Comparison of ENCODE assay signal across 8 cellular contexts in genomic region chr10:110535958-110536891, GRCh38. TPM values are rescaled to one million over a fixed set of nuclear protein-coding genes. Genes with fewer than 3 reads are reported as not detected.
DNase-seq lines count a peak whose midpoint lies in the region; FAIRE-seq and TF ChIP-seq lines count a peak whose summit lies in the region.

No MANE protein-coding gene starts in this region.

- H3K4me1 ChIP-seq in esophagus muscularis mucosa (peaks cover 0 to 5% (median 2%) of the 10 kb centered on the region in 4 donors), small intestine (ENCODE audit: control insufficient read depth in 2 of 2, insufficient read depth in 1 of 2, low read depth in 1 of 2, low read length in 1 of 2) (no peaks in the 10 kb centered on the region)

- TF ChIP-seq POLR2A in esophagus muscularis mucosa (IDR thresholded peaks at IDR 0.05; ENCODE audit: low read depth) = no peak

- H3K27me3 ChIP-seq in esophagus muscularis mucosa = peaks cover 0 to 29% (median 0%) of the 10 kb centered on the region in 4 donors
- H3K27me3 ChIP-seq in small intestine (ENCODE audit: control insufficient read depth in 2 of 2, insufficient read depth in 2 of 2, low read length in 2 of 2) = no peaks in the 10 kb centered on the region
- H3K27me3 ChIP-seq in dorsolateral prefrontal cortex = peaks cover 0 to 6% (median 0%) of the 10 kb centered on the region in 45 donors

- TF ChIP-seq EP300 in esophagus muscularis mucosa (IDR thresholded peaks at IDR 0.05) = no peak

- H3K4me3 ChIP-seq in LNCaP clone FGC (ENCODE audit: low read depth, low read length) (no peak overlapping the region), esophagus muscularis mucosa (no peak overlapping the region), small intestine (ENCODE audit: low read depth in 1 of 2, low read length in 2 of 2) (no peak overlapping the region), dorsolateral prefrontal cortex (no peak overlapping the region)

- DNase-seq in H4 (ENCODE audit: low spot score) (peak; percentile 85), LNCaP clone FGC (ENCODE audit: low read depth) (no peak), esophagus muscularis mucosa (ENCODE audit: extremely low spot score) (peak; percentile 86), small intestine (peak; percentile 26), dorsolateral prefrontal cortex (no peak), GF-D8 (lab: John Stamatoyannopoulos, UW) (no peak)
- DNase-seq in activated CD4-positive, alpha-beta T cell treated with anti-CD3 and anti-CD28 coated beads, Interleukin-2, amount 50 U/mL, for 1 hour = peak; percentile 26

- TF ChIP-seq CTCF in GM12872 (IDR thresholded peaks at IDR 0.05; ENCODE audit: insufficient read depth, low read depth, low read length) = peak; percentile 47
- TF ChIP-seq CTCF in LNCaP clone FGC (IDR thresholded peaks at IDR 0.05; ENCODE audit: control insufficient read depth, extremely low read depth, insufficient read depth) = peak; percentile 26; the same call in 1 of the 2 replicates
- TF ChIP-seq CTCF in esophagus muscularis mucosa (IDR thresholded peaks at IDR 0.05) = peak; percentile 27 to 52 (median 43)
- peak in 2 of 56 donors; percentile 6 to 14 for TF ChIP-seq CTCF in dorsolateral prefrontal cortex (IDR thresholded peaks at IDR 0.05 in 54 of 56, conservative IDR thresholded peaks at IDR 0.05 in 2 of 56; ENCODE audit: low read depth in 1 of 56, partially characterized antibody in 56 of 56)

- 61% methylated on average over 11 of the region's 12 CpGs for WGBS in esophagus muscularis mucosa
- WGBS in small intestine, 3 donors = 50 to 63% (median 54%) methylated on average over 12 of the region's 12 CpGs

- no peaks in the 10 kb centered on the region for H3K9me3 ChIP-seq in esophagus muscularis mucosa
- no peaks in the 10 kb centered on the region for H3K9me3 ChIP-seq in small intestine (ENCODE audit: control insufficient read depth, low read depth)

- H3K27ac ChIP-seq in esophagus muscularis mucosa (replicated peaks in 1 of 4) (no peak overlapping the region), small intestine (ENCODE audit: low read depth in 1 of 2, low read length in 1 of 2) (no peak overlapping the region), dorsolateral prefrontal cortex (no peak overlapping the region)

- intact Hi-C loops in esophagus muscularis mucosa (cut with DNase I) = no loop called here
- intact Hi-C loops in dorsolateral prefrontal cortex (cut with DNase I) = no loop called here

- FAIRE-seq in small intestine (lab: Jason Lieb, UNC) = no peak

- no peaks in the 10 kb centered on the region for H3K36me3 ChIP-seq in esophagus muscularis mucosa
- no peaks in the 10 kb centered on the region for H3K36me3 ChIP-seq in small intestine (ENCODE audit: control insufficient read depth in 2 of 2, insufficient read depth in 2 of 2, low read length in 2 of 2)

RNA-seq across cellular contexts. Expression of gene SMC3, which starts 31.3 kb away (rescaled TPM):
- total RNA-seq in H4 (2014; rRNA removed; shearing (Covaris generic)) = 28.9 and 32.9 TPM in 2 replicates
- total RNA-seq in esophagus muscularis mucosa (10 to 100 TPM; 27.7 to 50.2 (median 39.5) TPM), dorsolateral prefrontal cortex (10 to 100 TPM; 20.5 to 34.2 (median 26.0) TPM)
- 10 to 100 TPM; 19.2 to 23.3 (median 21.1) TPM for polyA plus RNA-seq in small intestine

RNA-seq across cellular contexts. Expression of gene DUSP5, which starts 38.5 kb away (rescaled TPM):
- 5.4 and 10.5 TPM in 2 replicates for total RNA-seq in H4 (2014; rRNA removed; shearing (Covaris generic))
- total RNA-seq in esophagus muscularis mucosa = 10 to 100 TPM in 1 of 4 donors, 1 to 10 TPM in 3; 3.8 to 25.7 (median 4.6) TPM
- polyA plus RNA-seq in small intestine = 10 to 100 TPM in 2 of 3 donors, 1 to 10 TPM in 1; 8.3 to 36.2 (median 11.8) TPM
- 10 to 100 TPM in 33 of 120 experiments, 1 to 10 TPM in 87; 3.1 to 34.1 (median 7.7) TPM for total RNA-seq in dorsolateral prefrontal cortex

Comparison
In these comparisons a context has a peak if more than half of its experiments do, and no peak if none do; other contexts are left out.
1. DNase-seq: peak in H4 (single experiment), activated CD4-positive, alpha-beta T cell treated with anti-CD3 and anti-CD28 coated beads, Interleukin-2, amount 50 U/mL, for 1 hour (single experiment), esophagus muscularis mucosa (single experiment) and small intestine (single experiment); none in LNCaP clone FGC (single experiment), dorsolateral prefrontal cortex (0 of 10) and GF-D8 (single experiment).